In the genomic region with DNA sequence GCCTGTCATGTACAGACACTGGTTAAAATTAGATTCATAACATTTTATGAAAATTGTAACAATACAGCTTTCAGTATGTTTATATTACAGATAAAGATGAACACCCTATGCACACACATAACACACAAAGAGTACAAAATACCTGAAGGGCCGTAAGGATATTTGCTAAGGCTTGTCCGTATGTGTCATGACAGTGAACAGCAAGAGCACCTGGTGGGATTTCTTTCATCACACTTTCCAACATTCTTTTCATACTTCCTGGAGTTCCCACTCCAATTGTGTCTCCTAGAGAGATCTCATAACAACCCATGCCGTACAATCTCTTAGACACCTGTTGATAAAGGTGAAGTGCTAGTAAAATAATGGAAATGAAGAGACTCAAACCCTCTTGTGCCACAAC, we compare ENCODE assay signal across 17 cellular contexts.
DNase-seq lines count a peak whose midpoint lies in the region; ATAC-seq and TF ChIP-seq lines count a peak whose summit lies in the region.
"Had no signal": no experiment of that assay in that cellular context is flagged by ENCODE, and none has a peak within 500 bp of the region (broad histone marks: within the 10 kb centered on the region; RNA-seq: fewer than 3 reads in every experiment).

No MANE protein-coding gene starts in this region.

- no peaks in the 10 kb centered on the region for H3K36me3 ChIP-seq in HEK293 (ENCODE audit: control insufficient read depth in 2 of 2, insufficient read depth in 1 of 2, low read length in 2 of 2)

- H3K4me3 Mint-ChIP-seq in progenitor cell of endocrine pancreas (ENCODE audit: low read depth): no peak overlapping the region
- H3K4me3 Mint-ChIP-seq: CD4-positive, alpha-beta T cell; H9 had no signal

- DNase-seq in RWPE1 (ENCODE audit: low spot score) (peak; percentile 30), epithelial cell of prostate (ENCODE audit: low read depth, low spot score) (peak; percentile 5), progenitor cell of endocrine pancreas (ENCODE audit: low spot score, unreplicated experiment) (no peak), anterior cingulate cortex (lab: John Stamatoyannopoulos, UW) (no peak)
- DNase-seq: ACHN; CD4-positive, alpha-beta T cell; DMS153; DMS79; GDM1; GOT3; H9; IMR-90 had no signal

- H3K4me3 ChIP-seq in HEK293 (ENCODE audit: low read depth, low read length): no peak overlapping the region
- H3K4me3 ChIP-seq: K562 had no signal

- TF ChIP-seq CTCF in HEK293 (tag by site-specific recombination; IDR thresholded peaks at IDR 0.05): no peak
- TF ChIP-seq CTCF in RWPE1 (conservative IDR thresholded peaks at IDR 0.05; ENCODE audit: low read depth): no peak
- TF ChIP-seq CTCF in progenitor cell of endocrine pancreas (IDR thresholded peaks at IDR 0.05; ENCODE audit: unreplicated experiment): no peak

- H3K27ac Mint-ChIP-seq in progenitor cell of endocrine pancreas: no peak overlapping the region
- H3K27ac Mint-ChIP-seq: CD4-positive, alpha-beta T cell; H9 had no signal

- no peaks in the 10 kb centered on the region for H3K9me3 ChIP-seq in HEK293 (ENCODE audit: control insufficient read depth, insufficient read depth, low read depth, low read length)

- H3K9me3 Mint-ChIP-seq in progenitor cell of endocrine pancreas (ENCODE audit: low read depth): no peaks in the 10 kb centered on the region
- H3K9me3 Mint-ChIP-seq: CD4-positive, alpha-beta T cell; H9 had no signal

- peaks cover 8% of the 10 kb centered on the region for H3K4me1 Mint-ChIP-seq in progenitor cell of endocrine pancreas (ENCODE audit: low read depth)

- 0 out of 2 replicates have a peak, but pooled peaks cover 2% of the 10 kb centered on the region for H3K4me1 ChIP-seq in HEK293 (ENCODE audit: control insufficient read depth, insufficient read depth, low read length)

- CTCF ChIA-PET in HEK293 (lab: Yijun Ruan, JAX): interaction anchor here (1.1 kb wide), 1 partner anchor 33 kb away, joined by 5 read pairs; no protein-coding TSS in a partner anchor
- CTCF ChIA-PET in RWPE1 (lab: Yijun Ruan, JAX): no interaction called here

- H3K27ac ChIP-seq in HEK293 (ENCODE audit: extremely low read depth, low read depth, low read length) (no peak overlapping the region), RWPE1 (no peak overlapping the region), epithelial cell of prostate (peak overlapping the region; percentile 7)
- H3K27ac ChIP-seq: C4-2B, HL-60 had no signal

- H3K27me3 Mint-ChIP-seq in progenitor cell of endocrine pancreas: no peaks in the 10 kb centered on the region
- H3K27me3 Mint-ChIP-seq: CD4-positive, alpha-beta T cell had no signal

- no peak for ATAC-seq in esophagus mucosa
- ATAC-seq: K562 had no signal

- H3K36me3 Mint-ChIP-seq in progenitor cell of endocrine pancreas (ENCODE audit: insufficient read depth): no peaks in the 10 kb centered on the region

- POLR2A ChIA-PET in HEK293 (lab: Yijun Ruan, JAX): no interaction called here
- POLR2A ChIA-PET in RWPE1 (lab: Yijun Ruan, JAX; ENCODE audit: low non-redundant PET): no interaction called here

TF ChIP-seq in HEK293, 187 proteins besides CTCF, POLR2A, EP300 and RAD21:
- TF ChIP-seq SCRT2 (tag by site-specific recombination; IDR thresholded peaks at IDR 0.05) (0 out of 2 replicates have a peak, but pooled peaks have one; percentile 13), ZNF701 (tag by site-specific recombination; IDR thresholded peaks at IDR 0.05) (no peak), SALL2 (tag by site-specific recombination; IDR thresholded peaks at IDR 0.05; ENCODE audit: borderline replicate concordance) (no peak), ZSCAN23 (tag by site-specific recombination; IDR thresholded peaks at IDR 0.05) (no peak)
- TF ChIP-seq, protein P1, sequence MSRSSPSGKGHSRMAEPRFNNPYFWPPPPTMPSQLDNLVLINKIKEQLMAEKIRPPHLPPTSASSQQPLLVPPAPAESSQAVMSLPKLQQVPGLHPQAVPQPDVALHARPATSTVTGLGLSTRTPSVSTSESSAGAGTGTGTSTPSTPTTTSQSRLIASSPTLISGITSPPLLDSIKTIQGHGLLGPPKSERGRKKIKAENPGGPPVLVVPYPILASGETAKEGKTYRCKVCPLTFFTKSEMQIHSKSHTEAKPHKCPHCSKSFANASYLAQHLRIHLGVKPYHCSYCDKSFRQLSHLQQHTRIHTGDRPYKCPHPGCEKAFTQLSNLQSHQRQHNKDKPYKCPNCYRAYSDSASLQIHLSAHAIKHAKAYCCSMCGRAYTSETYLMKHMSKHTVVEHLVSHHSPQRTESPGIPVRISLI (tag by site-specific recombination; IDR thresholded peaks at IDR 0.05): no peak
- TF ChIP-seq, protein P2, sequence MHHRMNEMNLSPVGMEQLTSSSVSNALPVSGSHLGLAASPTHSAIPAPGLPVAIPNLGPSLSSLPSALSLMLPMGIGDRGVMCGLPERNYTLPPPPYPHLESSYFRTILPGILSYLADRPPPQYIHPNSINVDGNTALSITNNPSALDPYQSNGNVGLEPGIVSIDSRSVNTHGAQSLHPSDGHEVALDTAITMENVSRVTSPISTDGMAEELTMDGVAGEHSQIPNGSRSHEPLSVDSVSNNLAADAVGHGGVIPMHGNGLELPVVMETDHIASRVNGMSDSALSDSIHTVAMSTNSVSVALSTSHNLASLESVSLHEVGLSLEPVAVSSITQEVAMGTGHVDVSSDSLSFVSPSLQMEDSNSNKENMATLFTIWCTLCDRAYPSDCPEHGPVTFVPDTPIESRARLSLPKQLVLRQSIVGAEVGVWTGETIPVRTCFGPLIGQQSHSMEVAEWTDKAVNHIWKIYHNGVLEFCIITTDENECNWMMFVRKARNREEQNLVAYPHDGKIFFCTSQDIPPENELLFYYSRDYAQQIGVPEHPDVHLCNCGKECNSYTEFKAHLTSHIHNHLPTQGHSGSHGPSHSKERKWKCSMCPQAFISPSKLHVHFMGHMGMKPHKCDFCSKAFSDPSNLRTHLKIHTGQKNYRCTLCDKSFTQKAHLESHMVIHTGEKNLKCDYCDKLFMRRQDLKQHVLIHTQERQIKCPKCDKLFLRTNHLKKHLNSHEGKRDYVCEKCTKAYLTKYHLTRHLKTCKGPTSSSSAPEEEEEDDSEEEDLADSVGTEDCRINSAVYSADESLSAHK (tag by site-specific recombination; IDR thresholded peaks at IDR 0.05): no peak

Comparison
In these comparisons a context has a peak if more than half of its experiments do, and no peak if none do; other contexts are left out.
1. DNase-seq: peak in RWPE1 (single experiment) and epithelial cell of prostate (single experiment); none in progenitor cell of endocrine pancreas (single experiment) and anterior cingulate cortex (0 of 58).